11 cellular contexts compared by ENCODE assay signal in genomic region chr15:27101982-27102381, GRCh38.
"Had no signal": no experiment of that assay in that cellular context is flagged by ENCODE, and none has a peak within 500 bp of the region (broad histone marks: within the 10 kb centered on the region; RNA-seq: fewer than 3 reads in every experiment).

No MANE protein-coding gene starts in this region.

- H3K27ac ChIP-seq: GM23248 had no signal

- FAIRE-seq: H1, H54 had no signal

- ATAC-seq: GM23338, HCT116 had no signal

- H3K27ac Mint-ChIP-seq: GM23338, H9, HFFc6 had no signal

- H3K4me3 Mint-ChIP-seq: GM23338, H9, HFFc6 had no signal

- H3K36me3 ChIP-seq: HAP-1 had no signal

- H3K9me3 ChIP-seq: HAP-1 had no signal

- H3K9me3 Mint-ChIP-seq: GM23338, H9 had no signal

- H3K4me1 ChIP-seq: HAP-1 had no signal

- H2AFZ ChIP-seq: GM23248, GM23338 had no signal

- H3K4me2 ChIP-seq: GM23338 had no signal

- H3K4me3 ChIP-seq: GM23248, GM23338, HAP-1 had no signal

- H3K9ac ChIP-seq: GM23248 had no signal

- DNase-seq: GM23248, GOT3, H7, H9, HCEC 1CT, HFFc6 had no signal
